8 cellular contexts compared by ENCODE assay signal in the genomic region with DNA sequence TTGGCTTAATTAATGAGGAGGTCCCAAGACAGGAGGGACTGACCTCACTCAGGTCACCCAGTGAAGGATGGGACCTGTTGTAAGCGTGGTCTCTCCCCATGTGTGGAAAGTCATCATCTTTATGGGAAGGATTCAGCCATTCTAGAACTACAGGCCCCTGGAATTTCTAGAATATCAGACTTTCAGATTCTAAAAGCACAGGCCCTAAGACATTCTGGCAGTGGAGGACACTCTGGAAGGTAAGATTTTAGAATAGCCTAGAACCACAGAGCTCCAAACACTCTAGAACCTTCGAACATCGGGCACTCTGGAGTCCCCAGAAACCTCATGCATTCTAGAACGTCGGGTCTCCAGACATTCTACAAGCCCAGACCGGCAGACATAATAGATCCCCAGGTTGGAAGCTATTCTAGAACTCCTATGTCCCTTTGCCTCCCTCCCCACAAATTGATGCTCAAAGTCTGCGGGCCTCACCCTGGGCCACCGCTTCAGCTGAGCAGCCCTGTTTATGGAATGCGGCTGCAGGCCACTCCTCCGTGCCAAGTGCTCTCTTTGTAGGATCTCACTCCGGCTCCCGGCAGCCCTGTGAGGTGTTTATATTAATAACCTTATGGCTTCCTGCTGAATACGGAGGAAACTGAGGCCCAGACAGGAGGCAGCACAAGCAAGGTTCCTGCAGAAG. TPM values are rescaled to one million over a fixed set of nuclear protein-coding genes. Genes with fewer than 3 reads are reported as not detected.
DNase-seq lines count a peak whose midpoint lies in the region; ATAC-seq lines count a peak whose summit lies in the region.

No MANE protein-coding gene starts in this region.

- POLR2A ChIA-PET in activated CD4-positive, alpha-beta T cell treated with anti-CD3 and anti-CD28 coated beads, Interleukin-2, amount 10 ng/mL, durations not matched to agents 7 days and 5 days (lab: Charles Lee), result no interaction called here
- POLR2A ChIA-PET in activated CD8-positive, alpha-beta T cell treated with anti-CD3 and anti-CD28 coated beads, Interleukin-2, amount 10 ng/mL, durations not matched to agents 7 days and 5 days (lab: Charles Lee), result no interaction called here

- H3K27me3 ChIP-seq in stomach smooth muscle (ENCODE audit: control insufficient read depth in 1 of 2, insufficient read depth in 2 of 2, low read length in 2 of 2), result peaks cover 20 to 30% of the 10 kb centered on the region in 2 donors

- H3K4me3 Mint-ChIP-seq in activated CD4-positive, alpha-beta T cell treated with anti-CD3 and anti-CD28 coated beads, Interleukin-2, amount 10 ng/mL, durations not matched to agents 7 days and 5 days, result peak overlapping the region; percentile 73
- H3K4me3 Mint-ChIP-seq in activated CD8-positive, alpha-beta T cell treated with anti-CD3 and anti-CD28 coated beads, Interleukin-2, amount 10 ng/mL, durations not matched to agents 7 days and 5 days, result peak overlapping the region; percentile 73

- H3K4me1 ChIP-seq in stomach smooth muscle (ENCODE audit: control insufficient read depth, insufficient read depth, low read length), result peaks cover 11% of the 10 kb centered on the region

- H3K4me3 ChIP-seq in stomach smooth muscle (ENCODE audit: low read length in 2 of 2), result peak overlapping the region; percentile 71 to 74

- CTCF ChIA-PET in activated CD4-positive, alpha-beta T cell treated with anti-CD3 and anti-CD28 coated beads, Interleukin-2, amount 10 ng/mL, durations not matched to agents 7 days and 5 days (lab: Charles Lee), result interaction anchor here (1.1 kb wide), 1 partner anchor 13 kb away, joined by 4 read pairs; no protein-coding TSS in a partner anchor
- CTCF ChIA-PET in activated CD8-positive, alpha-beta T cell treated with anti-CD3 and anti-CD28 coated beads, Interleukin-2, amount 10 ng/mL, durations not matched to agents 7 days and 5 days (lab: Charles Lee), result interaction anchor here (1.2 to 1.3 kb wide), 2 partner anchors 87 to 298 kb away, joined by 3 read pairs; no protein-coding TSS in a partner anchor

- no peak overlapping the region for H3K27ac ChIP-seq in stomach smooth muscle (ENCODE audit: low read length)

- no peaks in the 10 kb centered on the region for H3K9me3 Mint-ChIP-seq in activated CD4-positive, alpha-beta T cell treated with anti-CD3 and anti-CD28 coated beads, Interleukin-2, amount 10 ng/mL, durations not matched to agents 7 days and 5 days
- H3K9me3 Mint-ChIP-seq in activated CD8-positive, alpha-beta T cell treated with anti-CD3 and anti-CD28 coated beads, Interleukin-2, amount 10 ng/mL, durations not matched to agents 7 days and 5 days (ENCODE audit: insufficient read depth), result no peaks in the 10 kb centered on the region

- H3K36me3 ChIP-seq in stomach smooth muscle (ENCODE audit: control insufficient read depth in 2 of 2, insufficient read depth in 2 of 2, low read length in 2 of 2), result no peaks in the 10 kb centered on the region

- no peak overlapping the region for H3K27ac Mint-ChIP-seq in activated CD4-positive, alpha-beta T cell treated with anti-CD3 and anti-CD28 coated beads, Interleukin-2, amount 10 ng/mL, durations not matched to agents 7 days and 5 days
- no peak overlapping the region for H3K27ac Mint-ChIP-seq in activated CD8-positive, alpha-beta T cell treated with anti-CD3 and anti-CD28 coated beads, Interleukin-2, amount 10 ng/mL, durations not matched to agents 7 days and 5 days

- H3K9ac ChIP-seq in stomach smooth muscle (ENCODE audit: low read length in 2 of 2), result peak overlapping the region; percentile 28 to 29

- no peaks in the 10 kb centered on the region for H3K9me3 ChIP-seq in stomach smooth muscle (ENCODE audit: control insufficient read depth in 2 of 2, low read length in 2 of 2)

- peaks cover 31% of the 10 kb centered on the region for H3K27me3 Mint-ChIP-seq in activated CD4-positive, alpha-beta T cell treated with anti-CD3 and anti-CD28 coated beads, Interleukin-2, amount 10 ng/mL, durations not matched to agents 7 days and 5 days
- H3K27me3 Mint-ChIP-seq in activated CD8-positive, alpha-beta T cell treated with anti-CD3 and anti-CD28 coated beads, Interleukin-2, amount 10 ng/mL, durations not matched to agents 7 days and 5 days (ENCODE audit: low read depth), result peaks cover 20% of the 10 kb centered on the region

- no peak for ATAC-seq in activated CD8-positive, alpha-beta T cell treated with anti-CD3 and anti-CD28 coated beads, Interleukin-2, amount 10 ng/mL, durations not matched to agents 7 days and 5 days
- ATAC-seq in HG02610 (IDR thresholded peaks at IDR 0.05; ENCODE audit: unreplicated experiment) (no peak), GM18907 (IDR thresholded peaks at IDR 0.05; ENCODE audit: unreplicated experiment) (no peak), HG03175 (IDR thresholded peaks at IDR 0.05; ENCODE audit: unreplicated experiment) (no peak)

- DNase-seq in activated CD4-positive, alpha-beta T cell treated with anti-CD3 and anti-CD28 coated beads, Interleukin-2, amount 10 ng/mL, durations not matched to agents 7 days and 5 days, result no peak
- DNase-seq in activated CD4-positive, alpha-beta T cell treated with anti-CD3 and anti-CD28 coated beads, Interleukin-2, amount 50 U/mL, for 48 hours, result no peak
- DNase-seq in activated CD8-positive, alpha-beta T cell treated with anti-CD3 and anti-CD28 coated beads, Interleukin-2, amount 10 ng/mL, durations not matched to agents 7 days and 5 days, result no peak
- DNase-seq in iPS-NIHi7 (ENCODE audit: extremely low spot score), result peak; percentile 43

- H3K36me3 Mint-ChIP-seq in activated CD4-positive, alpha-beta T cell treated with anti-CD3 and anti-CD28 coated beads, Interleukin-2, amount 10 ng/mL, durations not matched to agents 7 days and 5 days (ENCODE audit: low read depth), result no peaks in the 10 kb centered on the region
- no peaks in the 10 kb centered on the region for H3K36me3 Mint-ChIP-seq in activated CD8-positive, alpha-beta T cell treated with anti-CD3 and anti-CD28 coated beads, Interleukin-2, amount 10 ng/mL, durations not matched to agents 7 days and 5 days (ENCODE audit: low read depth)

- H3K4me1 Mint-ChIP-seq in activated CD4-positive, alpha-beta T cell treated with anti-CD3 and anti-CD28 coated beads, Interleukin-2, amount 10 ng/mL, durations not matched to agents 7 days and 5 days, result peaks cover 19% of the 10 kb centered on the region
- H3K4me1 Mint-ChIP-seq in activated CD8-positive, alpha-beta T cell treated with anti-CD3 and anti-CD28 coated beads, Interleukin-2, amount 10 ng/mL, durations not matched to agents 7 days and 5 days (ENCODE audit: low read depth), result peaks cover 18% of the 10 kb centered on the region

RNA-seq across cellular contexts. Expression of a gene that starts 1.9 kb away (rescaled TPM):
- total RNA-seq in activated CD4-positive, alpha-beta T cell treated with anti-CD3 and anti-CD28 coated beads, Interleukin-2, amount 10 ng/mL, durations not matched to agents 7 days and 5 days, result not detected
- total RNA-seq in activated CD8-positive, alpha-beta T cell treated with anti-CD3 and anti-CD28 coated beads, Interleukin-2, amount 10 ng/mL, durations not matched to agents 7 days and 5 days, result not detected

RNA-seq across cellular contexts. Expression of a gene that starts 11.7 kb away (rescaled TPM):
- 1 to 10 TPM in 1 of 2 experiments, under 1 TPM in 1; 0.75 to 1.1 TPM for total RNA-seq in activated CD4-positive, alpha-beta T cell treated with anti-CD3 and anti-CD28 coated beads, Interleukin-2, amount 10 ng/mL, durations not matched to agents 7 days and 5 days
- total RNA-seq in activated CD8-positive, alpha-beta T cell treated with anti-CD3 and anti-CD28 coated beads, Interleukin-2, amount 10 ng/mL, durations not matched to agents 7 days and 5 days, result under 1 TPM; 0.45 to 0.47 TPM

RNA-seq across cellular contexts. Expression of a gene that starts 19.5 kb away (rescaled TPM):
- total RNA-seq in activated CD4-positive, alpha-beta T cell treated with anti-CD3 and anti-CD28 coated beads, Interleukin-2, amount 10 ng/mL, durations not matched to agents 7 days and 5 days, result not detected
- not detected for total RNA-seq in activated CD8-positive, alpha-beta T cell treated with anti-CD3 and anti-CD28 coated beads, Interleukin-2, amount 10 ng/mL, durations not matched to agents 7 days and 5 days

RNA-seq across cellular contexts. Expression of a gene that starts 38.0 kb away (rescaled TPM):
- not detected for total RNA-seq in activated CD4-positive, alpha-beta T cell treated with anti-CD3 and anti-CD28 coated beads, Interleukin-2, amount 10 ng/mL, durations not matched to agents 7 days and 5 days
- total RNA-seq in activated CD8-positive, alpha-beta T cell treated with anti-CD3 and anti-CD28 coated beads, Interleukin-2, amount 10 ng/mL, durations not matched to agents 7 days and 5 days, result not detected

RNA-seq across cellular contexts. Expression of a gene that starts 45.0 kb away (rescaled TPM):
- total RNA-seq in activated CD4-positive, alpha-beta T cell treated with anti-CD3 and anti-CD28 coated beads, Interleukin-2, amount 10 ng/mL, durations not matched to agents 7 days and 5 days, result not detected
- total RNA-seq in activated CD8-positive, alpha-beta T cell treated with anti-CD3 and anti-CD28 coated beads, Interleukin-2, amount 10 ng/mL, durations not matched to agents 7 days and 5 days, result not detected
